7 cellular contexts compared by ENCODE assay signal in genomic region chr19:7068599-7068998, GRCh38. TPM values are rescaled to one million over a fixed set of nuclear protein-coding genes. Genes with fewer than 3 reads are reported as not detected.
DNase-seq lines count a peak whose midpoint lies in the region; ATAC-seq and TF ChIP-seq lines count a peak whose summit lies in the region.
"Had no signal": no experiment of that assay in that cellular context is flagged by ENCODE, and none has a peak within 500 bp of the region (broad histone marks: within the 10 kb centered on the region; RNA-seq: fewer than 3 reads in every experiment).

No MANE protein-coding gene starts in this region.

- POLR2A ChIA-PET in Caco-2 (lab: Charles Lee) = interaction anchor here (0.6 to 1.6 kb wide), 4 partner anchors 9 to 696 kb away, joined by 3 to 28 read pairs (median 4); partner anchors contain the start of gene ALKBH7
- POLR2A ChIA-PET in activated CD4-positive, alpha-beta memory T cell treated with anti-CD3 and anti-CD28 coated beads, Interleukin-2, amount 10 ng/mL, durations not matched to agents 7 days and 5 days (lab: Charles Lee) = interaction anchor here (0.9 to 3.1 kb wide), 10 partner anchors 13 to 800 kb away, joined by 3 to 38 read pairs (median 4); partner anchors contain the start of genes ARHGEF18 and SH2D3A

- H3K27ac Mint-ChIP-seq in Caco-2 (ENCODE audit: unreplicated experiment) = peak overlapping the region; percentile 70
- peak overlapping the region; percentile 91 for H3K27ac Mint-ChIP-seq in activated CD4-positive, alpha-beta memory T cell treated with anti-CD3 and anti-CD28 coated beads, Interleukin-2, amount 10 ng/mL, durations not matched to agents 7 days and 5 days
- H3K27ac Mint-ChIP-seq in naive B cell = peak overlapping the region; percentile 7 to 98 (median 94)

- H3K9me3 Mint-ChIP-seq in Caco-2 (ENCODE audit: unreplicated experiment) (peaks cover 9% of the 10 kb centered on the region), naive B cell (peaks cover 0 to 4% (median 0%) of the 10 kb centered on the region in 7 donors)
- peaks cover 8% of the 10 kb centered on the region for H3K9me3 Mint-ChIP-seq in activated CD4-positive, alpha-beta memory T cell treated with anti-CD3 and anti-CD28 coated beads, Interleukin-2, amount 10 ng/mL, durations not matched to agents 7 days and 5 days

- DNase-seq in Caco-2 (no peak), naive B cell (no peak), amniotic stem cell (lab: John Stamatoyannopoulos, UW) (no peak)
- DNase-seq in activated CD4-positive, alpha-beta memory T cell treated with anti-CD3 and anti-CD28 coated beads, Interleukin-2, amount 10 ng/mL, durations not matched to agents 7 days and 5 days = no peak

- peaks cover 1% of the 10 kb centered on the region for H3K36me3 ChIP-seq in Caco-2 (ENCODE audit: control insufficient read depth, insufficient read depth, low read length)

- no peaks in the 10 kb centered on the region for H3K4me1 ChIP-seq in Caco-2

- H3K36me3 Mint-ChIP-seq in Caco-2 (ENCODE audit: insufficient read depth, unreplicated experiment) (peaks cover 31% of the 10 kb centered on the region), naive B cell (peaks cover 7 to 10% of the 10 kb centered on the region in 2 donors)
- H3K36me3 Mint-ChIP-seq in activated CD4-positive, alpha-beta memory T cell treated with anti-CD3 and anti-CD28 coated beads, Interleukin-2, amount 10 ng/mL, durations not matched to agents 7 days and 5 days (ENCODE audit: low read depth) = peaks cover 34% of the 10 kb centered on the region

- BruUV-seq in Caco-2 (replicated peaks; lab: Mats Ljungman, UMichigan) = no TSS peak

- peak overlapping the region; percentile 31 for H3K4me3 ChIP-seq in Caco-2 (ENCODE audit: low read depth, low read length)

- no peaks in the 10 kb centered on the region for H3K27me3 Mint-ChIP-seq in Caco-2 (ENCODE audit: insufficient read depth, unreplicated experiment)
- H3K27me3 Mint-ChIP-seq in activated CD4-positive, alpha-beta memory T cell treated with anti-CD3 and anti-CD28 coated beads, Interleukin-2, amount 10 ng/mL, durations not matched to agents 7 days and 5 days = no peaks in the 10 kb centered on the region
- no peaks in the 10 kb centered on the region for H3K27me3 Mint-ChIP-seq in naive B cell

- peaks cover 7% of the 10 kb centered on the region for H3K4me1 Mint-ChIP-seq in Caco-2 (ENCODE audit: low read depth, unreplicated experiment)
- peaks cover 24% of the 10 kb centered on the region for H3K4me1 Mint-ChIP-seq in activated CD4-positive, alpha-beta memory T cell treated with anti-CD3 and anti-CD28 coated beads, Interleukin-2, amount 10 ng/mL, durations not matched to agents 7 days and 5 days
- peaks cover 10 to 15% (median 11%) of the 10 kb centered on the region in 3 donors for H3K4me1 Mint-ChIP-seq in naive B cell

- intact Hi-C loops in Caco-2 (cut with micrococcal nuclease; ENCODE audit: unreplicated experiment) = no loop called here

- CTCF ChIA-PET in Caco-2 (lab: Charles Lee) = interaction anchor here (1.0 kb wide), 1 partner anchor 31 kb away, joined by 4 read pairs; no protein-coding TSS in a partner anchor
- CTCF ChIA-PET in activated CD4-positive, alpha-beta memory T cell treated with anti-CD3 and anti-CD28 coated beads, Interleukin-2, amount 10 ng/mL, durations not matched to agents 7 days and 5 days (lab: Charles Lee) = interaction anchor here (1.0 to 3.3 kb wide), 5 partner anchors 31 to 934 kb away, joined by 3 to 12 read pairs (median 7); no protein-coding TSS in a partner anchor

- no peaks in the 10 kb centered on the region for H3K27me3 ChIP-seq in Caco-2 (replicated peaks; ENCODE audit: control insufficient read depth, insufficient read depth, low read length)

- H3K9me3 ChIP-seq in Caco-2 = peaks cover 6% of the 10 kb centered on the region; the same call in 1 of the 2 replicates

- ATAC-seq in naive B cell (ENCODE audit: low read depth in 2 of 2) (no peak), GM21528 (IDR thresholded peaks at IDR 0.05; ENCODE audit: low FRiP score, unreplicated experiment) (no peak), HG03175 (IDR thresholded peaks at IDR 0.05; ENCODE audit: unreplicated experiment) (no peak)

- H3K4me3 Mint-ChIP-seq in Caco-2 (ENCODE audit: unreplicated experiment) (peak overlapping the region; percentile 72), naive B cell (peak overlapping the region; percentile 91 to 98 (median 98))
- H3K4me3 Mint-ChIP-seq in activated CD4-positive, alpha-beta memory T cell treated with anti-CD3 and anti-CD28 coated beads, Interleukin-2, amount 10 ng/mL, durations not matched to agents 7 days and 5 days = peak overlapping the region; percentile 96

- no peak for TF ChIP-seq CTCF in Caco-2 (IDR thresholded peaks at IDR 0.05; ENCODE audit: insufficient read depth in 1 of 2, low read depth in 1 of 2, low read length in 1 of 2, severe bottlenecking in 1 of 2, unreplicated experiment in 1 of 2)

RNA-seq across cellular contexts. Expression of gene ZNF557, which starts 0.9 kb away (rescaled TPM):
- 8.3 and 8.8 TPM in 2 replicates for total RNA-seq in Caco-2 (2022)
- 10 to 100 TPM; 12.9 to 13.4 TPM for total RNA-seq in activated CD4-positive, alpha-beta memory T cell treated with anti-CD3 and anti-CD28 coated beads, Interleukin-2, amount 10 ng/mL, durations not matched to agents 7 days and 5 days
- 10 to 100 TPM in 1 of 6 donors, 1 to 10 TPM in 4, under 1 TPM in 1; 0.68 to 15.5 (median 5.0) TPM for polyA plus RNA-seq in naive B cell (ENCODE audit: low read depth in 6 of 6)

RNA-seq across cellular contexts. Expression of gene MBD3L3, which starts 10.1 kb away (rescaled TPM):
- not detected in 2 replicates for total RNA-seq in Caco-2 (2022)
- total RNA-seq in activated CD4-positive, alpha-beta memory T cell treated with anti-CD3 and anti-CD28 coated beads, Interleukin-2, amount 10 ng/mL, durations not matched to agents 7 days and 5 days = not detected
- not detected for polyA plus RNA-seq in naive B cell (ENCODE audit: low read depth in 6 of 6)
- total RNA-seq: kidney epithelial cell had no signal

RNA-seq across cellular contexts. Expression of gene MBD3L2, which starts 19.5 kb away (rescaled TPM):
- total RNA-seq in Caco-2 (2022) = not detected in 2 replicates
- total RNA-seq in activated CD4-positive, alpha-beta memory T cell treated with anti-CD3 and anti-CD28 coated beads, Interleukin-2, amount 10 ng/mL, durations not matched to agents 7 days and 5 days = not detected
- polyA plus RNA-seq in naive B cell (ENCODE audit: low read depth in 6 of 6) = not detected
- total RNA-seq: kidney epithelial cell had no signal

RNA-seq across cellular contexts. Expression of gene MBD3L4, which starts 28.6 kb away (rescaled TPM):
- total RNA-seq in Caco-2 (2022) = not detected in 2 replicates
- not detected for total RNA-seq in activated CD4-positive, alpha-beta memory T cell treated with anti-CD3 and anti-CD28 coated beads, Interleukin-2, amount 10 ng/mL, durations not matched to agents 7 days and 5 days
- not detected for polyA plus RNA-seq in naive B cell (ENCODE audit: low read depth in 6 of 6)
- total RNA-seq: kidney epithelial cell had no signal

RNA-seq across cellular contexts. Expression of gene MBD3L5, which starts 38.2 kb away (rescaled TPM):
- total RNA-seq in Caco-2 (2022) = not detected in 2 replicates
- total RNA-seq in activated CD4-positive, alpha-beta memory T cell treated with anti-CD3 and anti-CD28 coated beads, Interleukin-2, amount 10 ng/mL, durations not matched to agents 7 days and 5 days = not detected
- polyA plus RNA-seq in naive B cell (ENCODE audit: low read depth in 6 of 6) = not detected
- total RNA-seq: kidney epithelial cell had no signal
